Comparison of ENCODE assay signal across 1 cellular context in the genomic region with DNA sequence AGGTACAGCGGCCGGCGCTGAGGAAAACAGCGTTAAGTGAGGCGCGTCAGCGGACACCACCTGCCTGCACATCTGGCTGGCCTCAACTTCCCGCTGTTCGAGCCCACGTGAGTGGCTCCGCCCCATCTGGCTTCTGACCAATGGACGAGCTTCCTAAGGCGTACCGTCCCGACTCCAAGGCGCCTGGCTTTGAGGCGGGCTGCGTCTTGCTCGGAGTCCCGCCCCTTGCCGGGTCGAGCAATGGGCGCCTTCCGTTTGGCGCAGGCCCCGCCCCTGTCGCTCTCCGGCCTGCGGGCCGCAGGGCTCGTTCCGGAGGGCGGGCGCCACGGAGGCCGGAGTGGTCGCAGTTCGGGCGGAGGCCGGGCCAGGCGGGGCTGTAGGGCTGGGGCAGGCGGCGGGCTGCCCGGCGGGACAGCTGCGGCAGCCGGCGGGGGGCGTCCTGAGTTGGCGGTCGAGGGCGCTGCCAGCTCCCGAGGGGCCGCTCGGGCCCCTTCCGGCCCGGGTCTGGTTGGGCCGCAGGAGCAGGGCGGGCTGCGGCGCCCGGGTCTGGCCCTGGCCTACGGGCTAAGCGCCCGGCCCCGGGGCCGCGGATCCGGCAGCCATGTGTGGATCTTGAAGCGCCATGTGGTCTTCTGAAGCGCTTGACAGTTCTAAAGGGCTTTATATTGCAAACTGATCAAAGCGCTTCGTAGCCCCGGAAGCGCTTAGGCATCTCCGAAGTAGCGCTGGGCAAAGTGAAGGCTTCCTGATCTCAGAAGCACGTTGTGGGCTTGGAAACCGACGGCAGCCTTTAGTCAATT.
TF ChIP-seq lines count a peak whose summit lies in the region.

A gene with protein sequence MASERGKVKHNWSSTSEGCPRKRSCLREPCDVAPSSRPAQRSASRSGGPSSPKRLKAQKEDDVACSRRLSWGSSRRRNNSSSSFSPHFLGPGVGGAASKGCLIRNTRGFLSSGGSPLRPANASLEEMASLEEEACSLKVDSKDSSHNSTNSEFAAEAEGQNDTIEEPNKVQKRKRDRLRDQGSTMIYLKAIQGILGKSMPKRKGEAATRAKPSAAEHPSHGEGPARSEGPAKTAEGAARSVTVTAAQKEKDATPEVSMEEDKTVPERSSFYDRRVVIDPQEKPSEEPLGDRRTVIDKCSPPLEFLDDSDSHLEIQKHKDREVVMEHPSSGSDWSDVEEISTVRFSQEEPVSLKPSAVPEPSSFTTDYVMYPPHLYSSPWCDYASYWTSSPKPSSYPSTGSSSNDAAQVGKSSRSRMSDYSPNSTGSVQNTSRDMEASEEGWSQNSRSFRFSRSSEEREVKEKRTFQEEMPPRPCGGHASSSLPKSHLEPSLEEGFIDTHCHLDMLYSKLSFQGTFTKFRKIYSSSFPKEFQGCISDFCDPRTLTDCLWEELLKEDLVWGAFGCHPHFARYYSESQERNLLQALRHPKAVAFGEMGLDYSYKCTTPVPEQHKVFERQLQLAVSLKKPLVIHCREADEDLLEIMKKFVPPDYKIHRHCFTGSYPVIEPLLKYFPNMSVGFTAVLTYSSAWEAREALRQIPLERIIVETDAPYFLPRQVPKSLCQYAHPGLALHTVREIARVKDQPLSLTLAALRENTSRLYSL (plus strand): TSS at position 276 of the 800 bp plus-strand sequence. CDS start 742 bp downstream, outside the sequence.

TF ChIP-seq in HEK293, 187 proteins besides CTCF, POLR2A, EP300 and RAD21 (continued from another document):
- TF ChIP-seq, protein P1, sequence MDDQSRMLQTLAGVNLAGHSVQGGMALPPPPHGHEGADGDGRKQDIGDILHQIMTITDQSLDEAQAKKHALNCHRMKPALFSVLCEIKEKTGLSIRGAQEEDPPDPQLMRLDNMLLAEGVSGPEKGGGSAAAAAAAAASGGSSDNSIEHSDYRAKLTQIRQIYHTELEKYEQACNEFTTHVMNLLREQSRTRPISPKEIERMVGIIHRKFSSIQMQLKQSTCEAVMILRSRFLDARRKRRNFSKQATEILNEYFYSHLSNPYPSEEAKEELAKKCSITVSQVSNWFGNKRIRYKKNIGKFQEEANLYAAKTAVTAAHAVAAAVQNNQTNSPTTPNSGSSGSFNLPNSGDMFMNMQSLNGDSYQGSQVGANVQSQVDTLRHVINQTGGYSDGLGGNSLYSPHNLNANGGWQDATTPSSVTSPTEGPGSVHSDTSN (CRISPR knock-in tag; IDR thresholded peaks at IDR 0.05), result 0 out of 2 replicates have a peak, but pooled peaks have one; percentile 55
- TF ChIP-seq, protein P2, sequence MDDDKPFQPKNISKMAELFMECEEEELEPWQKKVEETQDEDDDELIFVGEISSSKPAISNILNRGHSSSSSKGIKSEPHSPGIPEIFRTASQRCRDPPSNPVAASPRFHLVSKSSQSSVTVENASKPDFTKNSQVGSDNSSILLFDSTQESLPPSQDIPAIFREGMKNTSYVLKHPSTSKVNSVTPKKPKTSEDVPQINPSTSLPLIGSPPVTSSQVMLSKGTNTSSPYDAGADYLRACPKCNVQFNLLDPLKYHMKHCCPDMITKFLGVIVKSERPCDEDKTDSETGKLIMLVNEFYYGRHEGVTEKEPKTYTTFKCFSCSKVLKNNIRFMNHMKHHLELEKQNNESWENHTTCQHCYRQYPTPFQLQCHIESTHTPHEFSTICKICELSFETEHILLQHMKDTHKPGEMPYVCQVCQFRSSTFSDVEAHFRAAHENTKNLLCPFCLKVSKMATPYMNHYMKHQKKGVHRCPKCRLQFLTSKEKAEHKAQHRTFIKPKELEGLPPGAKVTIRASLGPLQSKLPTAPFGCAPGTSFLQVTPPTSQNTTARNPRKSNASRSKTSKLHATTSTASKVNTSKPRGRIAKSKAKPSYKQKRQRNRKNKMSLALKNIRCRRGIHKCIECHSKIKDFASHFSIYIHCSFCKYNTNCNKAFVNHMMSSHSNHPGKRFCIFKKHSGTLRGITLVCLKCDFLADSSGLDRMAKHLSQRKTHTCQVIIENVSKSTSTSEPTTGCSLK (tag by site-specific recombination; IDR thresholded peaks at IDR 0.05), result no peak
- TF ChIP-seq YY1 (tag by site-specific recombination; IDR thresholded peaks at IDR 0.05) (peak; percentile 19; the same call in 1 of the 2 replicates), MZF1 (tag by site-specific recombination; IDR thresholded peaks at IDR 0.05; ENCODE audit: borderline replicate concordance) (no peak), ZFP3 (tag by site-specific recombination; IDR thresholded peaks at IDR 0.05; ENCODE audit: low read depth) (no peak), BCL11B (tag by site-specific recombination; IDR thresholded peaks at IDR 0.05; ENCODE audit: low read depth) (peak; percentile 13; the same call in 1 of the 2 replicates), SP3 (tag by site-specific recombination; IDR thresholded peaks at IDR 0.05) (peak; percentile 88), KLF10 (tag by site-specific recombination; IDR thresholded peaks at IDR 0.05) (peak; percentile 59; the same call in 1 of the 2 replicates), ZEB2 (tag by site-specific recombination; IDR thresholded peaks at IDR 0.05) (peak; percentile 3; the same call in 1 of the 2 replicates), ZFP69B (tag by site-specific recombination; IDR thresholded peaks at IDR 0.05) (no peak; the same call in 1 of the 2 replicates), ZNF394 (tag by site-specific recombination; IDR thresholded peaks at IDR 0.05; ENCODE audit: borderline replicate concordance) (peak; percentile 57), SP7 (tag by site-specific recombination; IDR thresholded peaks at IDR 0.05) (peak; percentile 68; the same call in 1 of the 2 replicates), ZNF677 (tag by site-specific recombination; IDR thresholded peaks at IDR 0.05) (peak; percentile 28; the same call in 1 of the 2 replicates), ZNF37A (tag by site-specific recombination; IDR thresholded peaks at IDR 0.05) (peak; percentile 70), ZNF561 (tag by site-specific recombination; IDR thresholded peaks at IDR 0.05; ENCODE audit: borderline replicate concordance) (peak; percentile 94), KLF8 (tag by site-specific recombination; IDR thresholded peaks at IDR 0.05) (peak; percentile 63; the same call in 1 of the 2 replicates), SETDB1 (IDR thresholded peaks at IDR 0.05; ENCODE audit: insufficient read length, low read length) (peak; percentile 37), ZNF341 (tag by site-specific recombination; IDR thresholded peaks at IDR 0.05; ENCODE audit: low read depth) (peak; percentile 78), SCRT2 (tag by site-specific recombination; IDR thresholded peaks at IDR 0.05) (peak; percentile 64), ZNF660 (tag by site-specific recombination; IDR thresholded peaks at IDR 0.05) (peak; percentile 66; the same call in 1 of the 2 replicates)
- TF ChIP-seq, protein P3, sequence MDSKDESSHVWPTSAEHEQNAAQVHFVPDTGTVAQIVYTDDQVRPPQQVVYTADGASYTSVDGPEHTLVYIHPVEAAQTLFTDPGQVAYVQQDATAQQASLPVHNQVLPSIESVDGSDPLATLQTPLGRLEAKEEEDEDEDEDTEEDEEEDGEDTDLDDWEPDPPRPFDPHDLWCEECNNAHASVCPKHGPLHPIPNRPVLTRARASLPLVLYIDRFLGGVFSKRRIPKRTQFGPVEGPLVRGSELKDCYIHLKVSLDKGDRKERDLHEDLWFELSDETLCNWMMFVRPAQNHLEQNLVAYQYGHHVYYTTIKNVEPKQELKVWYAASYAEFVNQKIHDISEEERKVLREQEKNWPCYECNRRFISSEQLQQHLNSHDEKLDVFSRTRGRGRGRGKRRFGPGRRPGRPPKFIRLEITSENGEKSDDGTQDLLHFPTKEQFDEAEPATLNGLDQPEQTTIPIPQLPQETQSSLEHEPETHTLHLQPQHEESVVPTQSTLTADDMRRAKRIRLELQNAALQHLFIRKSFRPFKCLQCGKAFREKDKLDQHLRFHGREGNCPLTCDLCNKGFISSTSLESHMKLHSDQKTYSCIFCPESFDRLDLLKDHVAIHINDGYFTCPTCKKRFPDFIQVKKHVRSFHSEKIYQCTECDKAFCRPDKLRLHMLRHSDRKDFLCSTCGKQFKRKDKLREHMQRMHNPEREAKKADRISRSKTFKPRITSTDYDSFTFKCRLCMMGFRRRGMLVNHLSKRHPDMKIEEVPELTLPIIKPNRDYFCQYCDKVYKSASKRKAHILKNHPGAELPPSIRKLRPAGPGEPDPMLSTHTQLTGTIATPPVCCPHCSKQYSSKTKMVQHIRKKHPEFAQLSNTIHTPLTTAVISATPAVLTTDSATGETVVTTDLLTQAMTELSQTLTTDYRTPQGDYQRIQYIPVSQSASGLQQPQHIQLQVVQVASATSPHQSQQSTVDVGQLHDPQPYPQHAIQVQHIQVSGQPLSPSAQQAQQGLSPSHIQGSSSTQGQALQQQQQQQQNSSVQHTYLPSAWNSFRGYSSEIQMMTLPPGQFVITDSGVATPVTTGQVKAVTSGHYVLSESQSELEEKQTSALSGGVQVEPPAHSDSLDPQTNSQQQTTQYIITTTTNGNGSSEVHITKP (tag by site-specific recombination; IDR thresholded peaks at IDR 0.05), result 0 out of 2 replicates have a peak, but pooled peaks have one; percentile 2
- TF ChIP-seq, protein P4, sequence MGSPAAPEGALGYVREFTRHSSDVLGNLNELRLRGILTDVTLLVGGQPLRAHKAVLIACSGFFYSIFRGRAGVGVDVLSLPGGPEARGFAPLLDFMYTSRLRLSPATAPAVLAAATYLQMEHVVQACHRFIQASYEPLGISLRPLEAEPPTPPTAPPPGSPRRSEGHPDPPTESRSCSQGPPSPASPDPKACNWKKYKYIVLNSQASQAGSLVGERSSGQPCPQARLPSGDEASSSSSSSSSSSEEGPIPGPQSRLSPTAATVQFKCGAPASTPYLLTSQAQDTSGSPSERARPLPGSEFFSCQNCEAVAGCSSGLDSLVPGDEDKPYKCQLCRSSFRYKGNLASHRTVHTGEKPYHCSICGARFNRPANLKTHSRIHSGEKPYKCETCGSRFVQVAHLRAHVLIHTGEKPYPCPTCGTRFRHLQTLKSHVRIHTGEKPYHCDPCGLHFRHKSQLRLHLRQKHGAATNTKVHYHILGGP (tag by site-specific recombination; IDR thresholded peaks at IDR 0.05), result no peak
- TF ChIP-seq, protein P5, sequence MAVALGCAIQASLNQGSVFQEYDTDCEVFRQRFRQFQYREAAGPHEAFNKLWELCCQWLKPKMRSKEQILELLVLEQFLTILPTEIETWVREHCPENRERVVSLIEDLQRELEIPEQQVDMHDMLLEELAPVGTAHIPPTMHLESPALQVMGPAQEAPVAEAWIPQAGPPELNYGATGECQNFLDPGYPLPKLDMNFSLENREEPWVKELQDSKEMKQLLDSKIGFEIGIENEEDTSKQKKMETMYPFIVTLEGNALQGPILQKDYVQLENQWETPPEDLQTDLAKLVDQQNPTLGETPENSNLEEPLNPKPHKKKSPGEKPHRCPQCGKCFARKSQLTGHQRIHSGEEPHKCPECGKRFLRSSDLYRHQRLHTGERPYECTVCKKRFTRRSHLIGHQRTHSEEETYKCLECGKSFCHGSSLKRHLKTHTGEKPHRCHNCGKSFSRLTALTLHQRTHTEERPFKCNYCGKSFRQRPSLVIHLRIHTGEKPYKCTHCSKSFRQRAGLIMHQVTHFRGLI (tag by site-specific recombination; IDR thresholded peaks at IDR 0.05), result peak; percentile 81; the same call in 1 of the 2 replicates
